Comparison of ENCODE assay signal across 9 cellular contexts in genomic region chr5:32280656-32281081, GRCh38. TPM values are rescaled to one million over a fixed set of nuclear protein-coding genes. Genes with fewer than 3 reads are reported as not detected.
DNase-seq lines count a peak whose midpoint lies in the region; ATAC-seq and TF ChIP-seq lines count a peak whose summit lies in the region.
"Had no signal": no experiment of that assay in that cellular context is flagged by ENCODE, and none has a peak within 500 bp of the region (broad histone marks: within the 10 kb centered on the region; RNA-seq: fewer than 3 reads in every experiment).

No MANE protein-coding gene starts in this region.

- DNase-seq in activated CD8-positive, alpha-beta memory T cell treated with anti-CD3 and anti-CD28 coated beads, Interleukin-2, amount 10 ng/mL, durations not matched to agents 7 days and 5 days = peak; percentile 60
- no peak for DNase-seq in activated CD8-positive, alpha-beta memory T cell treated with anti-CD3 and anti-CD28 coated beads, Interleukin-2, amount 50 U/mL, for 48 hours
- DNase-seq in stimulated activated CD8-positive, alpha-beta memory T cell treated with anti-CD3 and anti-CD28 coated beads, Interleukin-4, amount 100 ng/mL, for 48 hours = peak; percentile 44
- DNase-seq in posterior cingulate gyrus = no peak
- no peak for DNase-seq in NCI-H1417 (lab: John Stamatoyannopoulos, UW)
- DNase-seq in NCI-H146 (lab: John Stamatoyannopoulos, UW) = no peak

- H3K4me2 ChIP-seq in OCI-LY3 (ENCODE audit: low read length) = peak overlapping the region; percentile 51

- no peaks in the 10 kb centered on the region for H3K9me3 ChIP-seq in OCI-LY3 (ENCODE audit: insufficient read depth, low read length)

- H4K20me1 ChIP-seq in OCI-LY3 (ENCODE audit: insufficient read depth, low read length) = peaks cover 4% of the 10 kb centered on the region

- no peaks in the 10 kb centered on the region for H3K27me3 Mint-ChIP-seq in activated CD8-positive, alpha-beta memory T cell treated with anti-CD3 and anti-CD28 coated beads, Interleukin-2, amount 10 ng/mL, durations not matched to agents 7 days and 5 days
- H3K27me3 Mint-ChIP-seq: dendritic cell treated with granulocyte-macrophage colony-stimulating factor and Interleukin-4, amounts not matched to agents 40 ng/mL and 50 ng/mL, for 4 days had no signal

- peak overlapping the region; percentile 70 for H3K4me3 Mint-ChIP-seq in activated CD8-positive, alpha-beta memory T cell treated with anti-CD3 and anti-CD28 coated beads, Interleukin-2, amount 10 ng/mL, durations not matched to agents 7 days and 5 days
- H3K4me3 Mint-ChIP-seq: dendritic cell treated with granulocyte-macrophage colony-stimulating factor and Interleukin-4, amounts not matched to agents 40 ng/mL and 50 ng/mL, for 4 days had no signal

- TF ChIP-seq CTCF in OCI-LY3 (IDR thresholded peaks at IDR 0.05; ENCODE audit: low read depth, low read length) = no peak

- H3K27ac Mint-ChIP-seq in activated CD8-positive, alpha-beta memory T cell treated with anti-CD3 and anti-CD28 coated beads, Interleukin-2, amount 10 ng/mL, durations not matched to agents 7 days and 5 days = peak overlapping the region; percentile 95
- H3K27ac Mint-ChIP-seq: dendritic cell treated with granulocyte-macrophage colony-stimulating factor and Interleukin-4, amounts not matched to agents 40 ng/mL and 50 ng/mL, for 4 days had no signal

- CTCF ChIA-PET in activated CD8-positive, alpha-beta memory T cell treated with anti-CD3 and anti-CD28 coated beads, Interleukin-2, amount 10 ng/mL, durations not matched to agents 7 days and 5 days (lab: Charles Lee) = no interaction called here

- peaks cover 34% of the 10 kb centered on the region for H3K36me3 Mint-ChIP-seq in activated CD8-positive, alpha-beta memory T cell treated with anti-CD3 and anti-CD28 coated beads, Interleukin-2, amount 10 ng/mL, durations not matched to agents 7 days and 5 days

- no peak overlapping the region for H3K4me3 ChIP-seq in OCI-LY3 (ENCODE audit: low read length)

- H3K4me1 ChIP-seq in OCI-LY3 (ENCODE audit: low read length) = peaks cover 26% of the 10 kb centered on the region

- no peak overlapping the region for H3K9ac ChIP-seq in OCI-LY3 (ENCODE audit: low read length)

- no peak overlapping the region for H2AFZ ChIP-seq in OCI-LY3 (ENCODE audit: low read depth, low read length)

- intact Hi-C loops in posterior cingulate gyrus (cut with DNase I) = no loop called here

- no peaks in the 10 kb centered on the region for H3K27me3 ChIP-seq in OCI-LY3 (ENCODE audit: low read depth, low read length)

- peak; percentile 84 for ATAC-seq in activated CD8-positive, alpha-beta memory T cell treated with anti-CD3 and anti-CD28 coated beads, Interleukin-2, amount 10 ng/mL, durations not matched to agents 7 days and 5 days
- ATAC-seq in HG02678 (IDR thresholded peaks at IDR 0.05; ENCODE audit: unreplicated experiment) = peak; percentile 91

- H3K27ac ChIP-seq in OCI-LY3 (ENCODE audit: low read length) = no peak overlapping the region

- H3K79me2 ChIP-seq in OCI-LY3 (ENCODE audit: low read length) = peaks cover 24% of the 10 kb centered on the region

- H3K36me3 ChIP-seq in OCI-LY3 (replicated peaks; ENCODE audit: low read depth, low read length) = peaks cover 3% of the 10 kb centered on the region

- H3K4me1 Mint-ChIP-seq in activated CD8-positive, alpha-beta memory T cell treated with anti-CD3 and anti-CD28 coated beads, Interleukin-2, amount 10 ng/mL, durations not matched to agents 7 days and 5 days = peaks cover 72% of the 10 kb centered on the region

- H3K9me3 Mint-ChIP-seq in activated CD8-positive, alpha-beta memory T cell treated with anti-CD3 and anti-CD28 coated beads, Interleukin-2, amount 10 ng/mL, durations not matched to agents 7 days and 5 days (ENCODE audit: low read depth) = no peaks in the 10 kb centered on the region
- H3K9me3 Mint-ChIP-seq: dendritic cell treated with granulocyte-macrophage colony-stimulating factor and Interleukin-4, amounts not matched to agents 40 ng/mL and 50 ng/mL, for 4 days had no signal

RNA-seq across cellular contexts. Expression of gene MTMR12, which starts 32.1 kb away (rescaled TPM):
- 10 to 100 TPM; 23.3 to 26.6 TPM for total RNA-seq in activated CD8-positive, alpha-beta memory T cell treated with anti-CD3 and anti-CD28 coated beads, Interleukin-2, amount 10 ng/mL, durations not matched to agents 7 days and 5 days

Comparison
In these comparisons a context has a peak if more than half of its experiments do, and no peak if none do; other contexts are left out.
1. DNase-seq: peak in activated CD8-positive, alpha-beta memory T cell treated with anti-CD3 and anti-CD28 coated beads, Interleukin-2, amount 10 ng/mL, durations not matched to agents 7 days and 5 days (single experiment) and stimulated activated CD8-positive, alpha-beta memory T cell treated with anti-CD3 and anti-CD28 coated beads, Interleukin-4, amount 100 ng/mL, for 48 hours (single experiment); none in activated CD8-positive, alpha-beta memory T cell treated with anti-CD3 and anti-CD28 coated beads, Interleukin-2, amount 50 U/mL, for 48 hours (single experiment), posterior cingulate gyrus (0 of 10), NCI-H1417 (0 of 3) and NCI-H146 (single experiment).